1 cellular context compared by ENCODE assay signal in the genomic region with DNA sequence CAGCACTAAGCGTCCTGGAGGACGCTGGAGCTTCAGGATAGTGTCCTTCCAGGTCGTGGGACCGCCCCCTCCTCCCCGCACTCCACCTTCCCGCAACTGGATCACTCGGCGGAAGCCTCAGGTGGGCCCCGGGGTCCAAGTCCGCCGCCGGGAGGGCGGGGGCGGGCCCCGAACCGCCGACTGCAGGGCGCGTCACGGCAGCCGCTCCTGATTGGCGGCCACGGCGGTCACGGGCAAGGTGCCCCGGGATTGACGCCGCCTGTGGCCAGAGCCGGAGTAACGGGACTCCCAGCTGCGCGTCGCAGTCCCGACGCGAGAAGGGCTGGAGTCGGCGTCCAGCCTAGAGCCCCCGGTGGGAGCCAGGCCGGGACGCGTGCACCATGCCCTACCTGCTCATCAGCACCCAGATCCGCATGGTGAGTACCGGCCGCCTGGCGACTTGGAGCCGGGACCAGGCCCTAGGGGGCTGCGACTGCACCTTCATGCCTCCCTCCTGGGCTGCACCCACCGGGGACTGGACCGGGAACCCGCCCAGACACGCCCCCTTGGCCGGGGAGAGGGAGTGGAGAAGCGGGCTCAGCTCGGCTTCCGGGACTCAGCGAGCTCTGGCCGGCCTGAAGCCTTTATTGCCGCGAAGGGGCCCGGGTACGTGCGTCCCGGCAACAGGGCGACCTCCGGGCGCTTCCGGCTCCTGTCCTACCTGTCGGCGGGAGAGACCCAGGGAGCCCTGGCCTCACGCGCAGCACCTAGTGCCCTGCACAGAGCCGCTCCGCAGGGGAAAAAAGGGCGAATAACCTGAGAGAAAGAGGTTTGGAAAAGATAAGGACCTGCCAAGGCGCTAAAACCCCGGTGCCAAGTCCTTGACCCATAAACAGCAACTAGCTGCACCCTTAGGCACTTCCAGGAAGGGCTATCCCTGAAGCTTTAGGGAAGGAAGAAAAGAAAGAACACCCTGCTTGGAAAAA.
A peak's percentile ranks its signal among the peaks of the same experiment; 100 is the strongest.
TF ChIP-seq lines count a peak whose summit lies in the region.

A gene (plus strand): TSS at position 268 of the 965 bp plus-strand sequence. CDS start 113 bp downstream, at position 381.

TF ChIP-seq in K562, 482 proteins besides CTCF, POLR2A, EP300 and RAD21 (continued from another document and continues in another):
- TF ChIP-seq, protein P1, sequence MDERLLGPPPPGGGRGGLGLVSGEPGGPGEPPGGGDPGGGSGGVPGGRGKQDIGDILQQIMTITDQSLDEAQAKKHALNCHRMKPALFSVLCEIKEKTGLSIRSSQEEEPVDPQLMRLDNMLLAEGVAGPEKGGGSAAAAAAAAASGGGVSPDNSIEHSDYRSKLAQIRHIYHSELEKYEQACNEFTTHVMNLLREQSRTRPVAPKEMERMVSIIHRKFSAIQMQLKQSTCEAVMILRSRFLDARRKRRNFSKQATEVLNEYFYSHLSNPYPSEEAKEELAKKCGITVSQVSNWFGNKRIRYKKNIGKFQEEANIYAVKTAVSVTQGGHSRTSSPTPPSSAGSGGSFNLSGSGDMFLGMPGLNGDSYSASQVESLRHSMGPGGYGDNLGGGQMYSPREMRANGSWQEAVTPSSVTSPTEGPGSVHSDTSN (CRISPR knock-in tag; IDR thresholded peaks at IDR 0.05; ENCODE audit: low read depth): peak; percentile 62
- TF ChIP-seq, protein P1 (tag; conservative IDR thresholded peaks at IDR 0.05; ENCODE audit: low read depth): no peak
- TF ChIP-seq RFX5 (IDR thresholded peaks at IDR 0.05; ENCODE audit: low read depth, low read length) (no peak), ZNF445 (CRISPR knock-in tag; IDR thresholded peaks at IDR 0.05; ENCODE audit: low read depth) (no peak), CBFB (CRISPR knock-in tag; IDR thresholded peaks at IDR 0.05) (no peak), ZNF586 (CRISPR knock-in tag; conservative IDR thresholded peaks at IDR 0.05) (no peak), ZKSCAN3 (CRISPR knock-in tag; IDR thresholded peaks at IDR 0.05) (no peak), POLR3A (IDR thresholded peaks at IDR 0.05; ENCODE audit: borderline replicate concordance, extremely low read depth, insufficient read depth, insufficient read length) (no peak), ZC3H8 (IDR thresholded peaks at IDR 0.05) (no peak), HDAC3 (IDR thresholded peaks at IDR 0.05; ENCODE audit: borderline replicate concordance, partially characterized antibody) (no peak), ARHGAP35 (IDR thresholded peaks at IDR 0.05; ENCODE audit: partially characterized antibody) (no peak), RCOR1 (IDR thresholded peaks at IDR 0.05; ENCODE audit: borderline replicate concordance in 1 of 2, low read depth in 2 of 2, low read length in 2 of 2) (0 out of 4 replicates have a peak, but pooled peaks of 1 of the 2 experiments have one; percentile 14), SMC3 (conservative IDR thresholded peaks at IDR 0.05; ENCODE audit: insufficient read depth, low read depth, low read length) (no peak), HNRNPUL1 (IDR thresholded peaks at IDR 0.05; ENCODE audit: low read length) (no peak), ZNF717 (CRISPR knock-in tag; IDR thresholded peaks at IDR 0.05) (no peak), SIX5 (IDR thresholded peaks at IDR 0.05; ENCODE audit: borderline replicate concordance in 1 of 2, insufficient read depth in 1 of 2, low read depth in 1 of 2, low read length in 2 of 2) (no peak), JUN (IDR thresholded peaks at IDR 0.05; ENCODE audit: borderline replicate concordance, low read depth, low read length) (no peak), JUN (CRISPR knock-in tag; IDR thresholded peaks at IDR 0.05; ENCODE audit: borderline replicate concordance) (no peak), MECOM (CRISPR knock-in tag; IDR thresholded peaks at IDR 0.05) (no peak), ZNF197 (CRISPR knock-in tag; IDR thresholded peaks at IDR 0.05; ENCODE audit: low read depth) (no peak), ZNF436 (CRISPR knock-in tag; IDR thresholded peaks at IDR 0.05) (no peak), KDM4B (IDR thresholded peaks at IDR 0.05; ENCODE audit: borderline replicate concordance in 2 of 2, low read depth in 1 of 2) (peak in 1 of 2 experiments; percentile 34; a peak in 1 of 4 replicates), MCM2 (IDR thresholded peaks at IDR 0.05; ENCODE audit: low read depth) (no peak), FOXK2 (conservative IDR thresholded peaks at IDR 0.05 in 1 of 2, IDR thresholded peaks at IDR 0.05 in 1 of 2; ENCODE audit: low read depth in 2 of 2) (no peak), ZBTB17 (CRISPR knock-in tag; IDR thresholded peaks at IDR 0.05) (no peak), DIDO1 (tag; IDR thresholded peaks at IDR 0.05; ENCODE audit: low read depth) (no peak)
- TF ChIP-seq, protein P2, sequence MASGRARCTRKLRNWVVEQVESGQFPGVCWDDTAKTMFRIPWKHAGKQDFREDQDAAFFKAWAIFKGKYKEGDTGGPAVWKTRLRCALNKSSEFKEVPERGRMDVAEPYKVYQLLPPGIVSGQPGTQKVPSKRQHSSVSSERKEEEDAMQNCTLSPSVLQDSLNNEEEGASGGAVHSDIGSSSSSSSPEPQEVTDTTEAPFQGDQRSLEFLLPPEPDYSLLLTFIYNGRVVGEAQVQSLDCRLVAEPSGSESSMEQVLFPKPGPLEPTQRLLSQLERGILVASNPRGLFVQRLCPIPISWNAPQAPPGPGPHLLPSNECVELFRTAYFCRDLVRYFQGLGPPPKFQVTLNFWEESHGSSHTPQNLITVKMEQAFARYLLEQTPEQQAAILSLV (tag; IDR thresholded peaks at IDR 0.05): no peak
- TF ChIP-seq, protein P3, sequence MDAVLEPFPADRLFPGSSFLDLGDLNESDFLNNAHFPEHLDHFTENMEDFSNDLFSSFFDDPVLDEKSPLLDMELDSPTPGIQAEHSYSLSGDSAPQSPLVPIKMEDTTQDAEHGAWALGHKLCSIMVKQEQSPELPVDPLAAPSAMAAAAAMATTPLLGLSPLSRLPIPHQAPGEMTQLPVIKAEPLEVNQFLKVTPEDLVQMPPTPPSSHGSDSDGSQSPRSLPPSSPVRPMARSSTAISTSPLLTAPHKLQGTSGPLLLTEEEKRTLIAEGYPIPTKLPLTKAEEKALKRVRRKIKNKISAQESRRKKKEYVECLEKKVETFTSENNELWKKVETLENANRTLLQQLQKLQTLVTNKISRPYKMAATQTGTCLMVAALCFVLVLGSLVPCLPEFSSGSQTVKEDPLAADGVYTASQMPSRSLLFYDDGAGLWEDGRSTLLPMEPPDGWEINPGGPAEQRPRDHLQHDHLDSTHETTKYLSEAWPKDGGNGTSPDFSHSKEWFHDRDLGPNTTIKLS (IDR thresholded peaks at IDR 0.05; ENCODE audit: borderline replicate concordance, low read depth): peak; percentile 61
- TF ChIP-seq, protein P4, sequence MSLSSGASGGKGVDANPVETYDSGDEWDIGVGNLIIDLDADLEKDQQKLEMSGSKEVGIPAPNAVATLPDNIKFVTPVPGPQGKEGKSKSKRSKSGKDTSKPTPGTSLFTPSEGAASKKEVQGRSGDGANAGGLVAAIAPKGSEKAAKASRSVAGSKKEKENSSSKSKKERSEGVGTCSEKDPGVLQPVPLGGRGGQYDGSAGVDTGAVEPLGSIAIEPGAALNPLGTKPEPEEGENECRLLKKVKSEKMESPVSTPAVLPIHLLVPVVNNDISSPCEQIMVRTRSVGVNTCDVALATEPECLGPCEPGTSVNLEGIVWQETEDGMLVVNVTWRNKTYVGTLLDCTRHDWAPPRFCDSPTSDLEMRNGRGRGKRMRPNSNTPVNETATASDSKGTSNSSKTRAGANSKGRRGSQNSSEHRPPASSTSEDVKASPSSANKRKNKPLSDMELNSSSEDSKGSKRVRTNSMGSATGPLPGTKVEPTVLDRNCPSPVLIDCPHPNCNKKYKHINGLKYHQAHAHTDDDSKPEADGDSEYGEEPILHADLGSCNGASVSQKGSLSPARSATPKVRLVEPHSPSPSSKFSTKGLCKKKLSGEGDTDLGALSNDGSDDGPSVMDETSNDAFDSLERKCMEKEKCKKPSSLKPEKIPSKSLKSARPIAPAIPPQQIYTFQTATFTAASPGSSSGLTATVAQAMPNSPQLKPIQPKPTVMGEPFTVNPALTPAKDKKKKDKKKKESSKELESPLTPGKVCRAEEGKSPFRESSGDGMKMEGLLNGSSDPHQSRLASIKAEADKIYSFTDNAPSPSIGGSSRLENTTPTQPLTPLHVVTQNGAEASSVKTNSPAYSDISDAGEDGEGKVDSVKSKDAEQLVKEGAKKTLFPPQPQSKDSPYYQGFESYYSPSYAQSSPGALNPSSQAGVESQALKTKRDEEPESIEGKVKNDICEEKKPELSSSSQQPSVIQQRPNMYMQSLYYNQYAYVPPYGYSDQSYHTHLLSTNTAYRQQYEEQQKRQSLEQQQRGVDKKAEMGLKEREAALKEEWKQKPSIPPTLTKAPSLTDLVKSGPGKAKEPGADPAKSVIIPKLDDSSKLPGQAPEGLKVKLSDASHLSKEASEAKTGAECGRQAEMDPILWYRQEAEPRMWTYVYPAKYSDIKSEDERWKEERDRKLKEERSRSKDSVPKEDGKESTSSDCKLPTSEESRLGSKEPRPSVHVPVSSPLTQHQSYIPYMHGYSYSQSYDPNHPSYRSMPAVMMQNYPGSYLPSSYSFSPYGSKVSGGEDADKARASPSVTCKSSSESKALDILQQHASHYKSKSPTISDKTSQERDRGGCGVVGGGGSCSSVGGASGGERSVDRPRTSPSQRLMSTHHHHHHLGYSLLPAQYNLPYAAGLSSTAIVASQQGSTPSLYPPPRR (CRISPR knock-in tag; IDR thresholded peaks at IDR 0.05; ENCODE audit: borderline replicate concordance): no peak
- TF ChIP-seq, protein P5, sequence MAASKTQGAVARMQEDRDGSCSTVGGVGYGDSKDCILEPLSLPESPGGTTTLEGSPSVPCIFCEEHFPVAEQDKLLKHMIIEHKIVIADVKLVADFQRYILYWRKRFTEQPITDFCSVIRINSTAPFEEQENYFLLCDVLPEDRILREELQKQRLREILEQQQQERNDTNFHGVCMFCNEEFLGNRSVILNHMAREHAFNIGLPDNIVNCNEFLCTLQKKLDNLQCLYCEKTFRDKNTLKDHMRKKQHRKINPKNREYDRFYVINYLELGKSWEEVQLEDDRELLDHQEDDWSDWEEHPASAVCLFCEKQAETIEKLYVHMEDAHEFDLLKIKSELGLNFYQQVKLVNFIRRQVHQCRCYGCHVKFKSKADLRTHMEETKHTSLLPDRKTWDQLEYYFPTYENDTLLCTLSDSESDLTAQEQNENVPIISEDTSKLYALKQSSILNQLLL (CRISPR knock-in tag; IDR thresholded peaks at IDR 0.05; ENCODE audit: borderline replicate concordance): no peak
- TF ChIP-seq, protein P6, sequence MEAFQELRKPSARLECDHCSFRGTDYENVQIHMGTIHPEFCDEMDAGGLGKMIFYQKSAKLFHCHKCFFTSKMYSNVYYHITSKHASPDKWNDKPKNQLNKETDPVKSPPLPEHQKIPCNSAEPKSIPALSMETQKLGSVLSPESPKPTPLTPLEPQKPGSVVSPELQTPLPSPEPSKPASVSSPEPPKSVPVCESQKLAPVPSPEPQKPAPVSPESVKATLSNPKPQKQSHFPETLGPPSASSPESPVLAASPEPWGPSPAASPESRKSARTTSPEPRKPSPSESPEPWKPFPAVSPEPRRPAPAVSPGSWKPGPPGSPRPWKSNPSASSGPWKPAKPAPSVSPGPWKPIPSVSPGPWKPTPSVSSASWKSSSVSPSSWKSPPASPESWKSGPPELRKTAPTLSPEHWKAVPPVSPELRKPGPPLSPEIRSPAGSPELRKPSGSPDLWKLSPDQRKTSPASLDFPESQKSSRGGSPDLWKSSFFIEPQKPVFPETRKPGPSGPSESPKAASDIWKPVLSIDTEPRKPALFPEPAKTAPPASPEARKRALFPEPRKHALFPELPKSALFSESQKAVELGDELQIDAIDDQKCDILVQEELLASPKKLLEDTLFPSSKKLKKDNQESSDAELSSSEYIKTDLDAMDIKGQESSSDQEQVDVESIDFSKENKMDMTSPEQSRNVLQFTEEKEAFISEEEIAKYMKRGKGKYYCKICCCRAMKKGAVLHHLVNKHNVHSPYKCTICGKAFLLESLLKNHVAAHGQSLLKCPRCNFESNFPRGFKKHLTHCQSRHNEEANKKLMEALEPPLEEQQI (IDR thresholded peaks at IDR 0.05): no peak
- TF ChIP-seq, protein P7, sequence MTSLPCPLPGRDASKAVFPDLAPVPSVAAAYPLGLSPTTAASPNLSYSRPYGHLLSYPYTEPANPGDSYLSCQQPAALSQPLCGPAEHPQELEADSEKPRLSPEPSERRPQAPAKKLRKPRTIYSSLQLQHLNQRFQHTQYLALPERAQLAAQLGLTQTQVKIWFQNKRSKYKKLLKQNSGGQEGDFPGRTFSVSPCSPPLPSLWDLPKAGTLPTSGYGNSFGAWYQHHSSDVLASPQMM (CRISPR knock-in tag; IDR thresholded peaks at IDR 0.05): no peak
- TF ChIP-seq, protein P8, sequence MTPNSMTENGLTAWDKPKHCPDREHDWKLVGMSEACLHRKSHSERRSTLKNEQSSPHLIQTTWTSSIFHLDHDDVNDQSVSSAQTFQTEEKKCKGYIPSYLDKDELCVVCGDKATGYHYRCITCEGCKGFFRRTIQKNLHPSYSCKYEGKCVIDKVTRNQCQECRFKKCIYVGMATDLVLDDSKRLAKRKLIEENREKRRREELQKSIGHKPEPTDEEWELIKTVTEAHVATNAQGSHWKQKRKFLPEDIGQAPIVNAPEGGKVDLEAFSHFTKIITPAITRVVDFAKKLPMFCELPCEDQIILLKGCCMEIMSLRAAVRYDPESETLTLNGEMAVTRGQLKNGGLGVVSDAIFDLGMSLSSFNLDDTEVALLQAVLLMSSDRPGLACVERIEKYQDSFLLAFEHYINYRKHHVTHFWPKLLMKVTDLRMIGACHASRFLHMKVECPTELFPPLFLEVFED (CRISPR knock-in tag; conservative IDR thresholded peaks at IDR 0.05): no peak
- TF ChIP-seq, protein P9, sequence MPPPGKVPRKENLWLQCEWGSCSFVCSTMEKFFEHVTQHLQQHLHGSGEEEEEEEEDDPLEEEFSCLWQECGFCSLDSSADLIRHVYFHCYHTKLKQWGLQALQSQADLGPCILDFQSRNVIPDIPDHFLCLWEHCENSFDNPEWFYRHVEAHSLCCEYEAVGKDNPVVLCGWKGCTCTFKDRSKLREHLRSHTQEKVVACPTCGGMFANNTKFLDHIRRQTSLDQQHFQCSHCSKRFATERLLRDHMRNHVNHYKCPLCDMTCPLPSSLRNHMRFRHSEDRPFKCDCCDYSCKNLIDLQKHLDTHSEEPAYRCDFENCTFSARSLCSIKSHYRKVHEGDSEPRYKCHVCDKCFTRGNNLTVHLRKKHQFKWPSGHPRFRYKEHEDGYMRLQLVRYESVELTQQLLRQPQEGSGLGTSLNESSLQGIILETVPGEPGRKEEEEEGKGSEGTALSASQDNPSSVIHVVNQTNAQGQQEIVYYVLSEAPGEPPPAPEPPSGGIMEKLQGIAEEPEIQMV (tag; conservative IDR thresholded peaks at IDR 0.05; ENCODE audit: low read depth): no peak
- TF ChIP-seq, protein P10, sequence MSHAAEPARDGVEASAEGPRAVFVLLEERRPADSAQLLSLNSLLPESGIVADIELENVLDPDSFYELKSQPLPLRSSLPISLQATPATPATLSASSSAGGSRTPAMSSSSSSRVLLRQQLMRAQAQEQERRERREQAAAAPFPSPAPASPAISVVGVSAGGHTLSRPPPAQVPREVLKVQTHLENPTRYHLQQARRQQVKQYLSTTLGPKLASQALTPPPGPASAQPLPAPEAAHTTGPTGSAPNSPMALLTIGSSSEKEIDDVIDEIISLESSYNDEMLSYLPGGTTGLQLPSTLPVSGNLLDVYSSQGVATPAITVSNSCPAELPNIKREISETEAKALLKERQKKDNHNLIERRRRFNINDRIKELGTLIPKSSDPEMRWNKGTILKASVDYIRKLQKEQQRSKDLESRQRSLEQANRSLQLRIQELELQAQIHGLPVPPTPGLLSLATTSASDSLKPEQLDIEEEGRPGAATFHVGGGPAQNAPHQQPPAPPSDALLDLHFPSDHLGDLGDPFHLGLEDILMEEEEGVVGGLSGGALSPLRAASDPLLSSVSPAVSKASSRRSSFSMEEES (CRISPR knock-in tag; IDR thresholded peaks at IDR 0.05): no peak
